ENCODE assay signal across 2 cellular contexts in the genomic region with DNA sequence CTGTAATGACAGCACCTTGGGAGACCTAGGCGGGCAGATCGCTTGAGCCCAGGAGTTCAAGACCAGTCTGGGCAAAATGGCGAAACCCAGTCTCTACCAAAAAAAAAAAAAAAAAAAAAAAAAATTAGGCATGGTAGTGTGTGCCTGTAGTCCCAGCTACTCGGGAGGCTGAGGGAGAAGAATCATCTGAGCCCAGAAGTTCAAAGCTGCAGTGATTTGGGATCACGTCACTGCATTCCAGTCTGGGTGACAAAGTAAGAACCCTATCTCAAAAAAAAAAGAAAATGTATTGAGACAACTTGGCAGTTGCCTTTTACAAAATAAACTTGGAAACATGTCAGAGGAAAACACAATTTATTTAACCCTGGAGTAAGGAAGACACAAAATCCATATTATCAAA.
TF ChIP-seq lines count a peak whose summit lies in the region.

No MANE protein-coding gene starts in this region.

TF ChIP-seq in GM23338, 12 proteins besides CTCF, POLR2A, EP300 and RAD21 (continued from another document):
- TF ChIP-seq, protein P1, sequence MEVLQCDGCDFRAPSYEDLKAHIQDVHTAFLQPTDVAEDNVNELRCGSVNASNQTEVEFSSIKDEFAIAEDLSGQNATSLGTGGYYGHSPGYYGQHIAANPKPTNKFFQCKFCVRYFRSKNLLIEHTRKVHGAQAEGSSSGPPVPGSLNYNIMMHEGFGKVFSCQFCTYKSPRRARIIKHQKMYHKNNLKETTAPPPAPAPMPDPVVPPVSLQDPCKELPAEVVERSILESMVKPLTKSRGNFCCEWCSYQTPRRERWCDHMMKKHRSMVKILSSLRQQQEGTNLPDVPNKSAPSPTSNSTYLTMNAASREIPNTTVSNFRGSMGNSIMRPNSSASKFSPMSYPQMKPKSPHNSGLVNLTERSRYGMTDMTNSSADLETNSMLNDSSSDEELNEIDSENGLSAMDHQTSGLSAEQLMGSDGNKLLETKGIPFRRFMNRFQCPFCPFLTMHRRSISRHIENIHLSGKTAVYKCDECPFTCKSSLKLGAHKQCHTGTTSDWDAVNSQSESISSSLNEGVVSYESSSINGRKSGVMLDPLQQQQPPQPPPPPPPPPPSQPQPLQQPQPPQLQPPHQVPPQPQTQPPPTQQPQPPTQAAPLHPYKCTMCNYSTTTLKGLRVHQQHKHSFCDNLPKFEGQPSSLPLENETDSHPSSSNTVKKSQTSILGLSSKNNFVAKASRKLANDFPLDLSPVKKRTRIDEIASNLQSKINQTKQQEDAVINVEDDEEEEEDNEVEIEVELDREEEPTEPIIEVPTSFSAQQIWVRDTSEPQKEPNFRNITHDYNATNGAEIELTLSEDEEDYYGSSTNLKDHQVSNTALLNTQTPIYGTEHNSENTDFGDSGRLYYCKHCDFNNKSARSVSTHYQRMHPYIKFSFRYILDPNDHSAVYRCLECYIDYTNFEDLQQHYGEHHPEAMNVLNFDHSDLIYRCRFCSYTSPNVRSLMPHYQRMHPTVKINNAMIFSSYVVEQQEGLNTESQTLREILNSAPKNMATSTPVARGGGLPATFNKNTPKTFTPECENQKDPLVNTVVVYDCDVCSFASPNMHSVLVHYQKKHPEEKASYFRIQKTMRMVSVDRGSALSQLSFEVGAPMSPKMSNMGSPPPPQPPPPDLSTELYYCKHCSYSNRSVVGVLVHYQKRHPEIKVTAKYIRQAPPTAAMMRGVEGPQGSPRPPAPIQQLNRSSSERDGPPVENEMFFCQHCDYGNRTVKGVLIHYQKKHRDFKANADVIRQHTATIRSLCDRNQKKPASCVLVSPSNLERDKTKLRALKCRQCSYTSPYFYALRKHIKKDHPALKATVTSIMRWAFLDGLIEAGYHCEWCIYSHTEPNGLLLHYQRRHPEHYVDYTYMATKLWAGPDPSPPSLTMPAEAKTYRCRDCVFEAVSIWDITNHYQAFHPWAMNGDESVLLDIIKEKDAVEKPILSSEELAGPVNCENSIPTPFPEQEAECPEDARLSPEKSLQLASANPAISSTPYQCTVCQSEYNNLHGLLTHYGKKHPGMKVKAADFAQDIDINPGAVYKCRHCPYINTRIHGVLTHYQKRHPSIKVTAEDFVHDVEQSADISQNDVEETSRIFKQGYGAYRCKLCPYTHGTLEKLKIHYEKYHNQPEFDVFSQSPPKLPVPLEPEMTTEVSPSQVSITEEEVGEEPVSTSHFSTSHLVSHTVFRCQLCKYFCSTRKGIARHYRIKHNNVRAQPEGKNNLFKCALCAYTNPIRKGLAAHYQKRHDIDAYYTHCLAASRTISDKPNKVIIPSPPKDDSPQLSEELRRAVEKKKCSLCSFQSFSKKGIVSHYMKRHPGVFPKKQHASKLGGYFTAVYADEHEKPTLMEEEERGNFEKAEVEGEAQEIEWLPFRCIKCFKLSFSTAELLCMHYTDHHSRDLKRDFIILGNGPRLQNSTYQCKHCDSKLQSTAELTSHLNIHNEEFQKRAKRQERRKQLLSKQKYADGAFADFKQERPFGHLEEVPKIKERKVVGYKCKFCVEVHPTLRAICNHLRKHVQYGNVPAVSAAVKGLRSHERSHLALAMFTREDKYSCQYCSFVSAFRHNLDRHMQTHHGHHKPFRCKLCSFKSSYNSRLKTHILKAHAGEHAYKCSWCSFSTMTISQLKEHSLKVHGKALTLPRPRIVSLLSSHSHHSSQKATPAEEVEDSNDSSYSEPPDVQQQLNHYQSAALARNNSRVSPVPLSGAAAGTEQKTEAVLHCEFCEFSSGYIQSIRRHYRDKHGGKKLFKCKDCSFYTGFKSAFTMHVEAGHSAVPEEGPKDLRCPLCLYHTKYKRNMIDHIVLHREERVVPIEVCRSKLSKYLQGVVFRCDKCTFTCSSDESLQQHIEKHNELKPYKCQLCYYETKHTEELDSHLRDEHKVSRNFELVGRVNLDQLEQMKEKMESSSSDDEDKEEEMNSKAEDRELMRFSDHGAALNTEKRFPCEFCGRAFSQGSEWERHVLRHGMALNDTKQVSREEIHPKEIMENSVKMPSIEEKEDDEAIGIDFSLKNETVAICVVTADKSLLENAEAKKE (CRISPR knock-in tag; IDR thresholded peaks at IDR 0.05): no peak
- TF ChIP-seq CREB1 (CRISPR knock-in tag; IDR thresholded peaks at IDR 0.05; ENCODE audit: low read depth): no peak
- no peak for TF ChIP-seq ETS1 (IDR thresholded peaks at IDR 0.05)
- no peak for TF ChIP-seq EZH2 (IDR thresholded peaks at IDR 0.05; ENCODE audit: low read depth, unreplicated experiment)
- no peak for TF ChIP-seq POLR2AphosphoS5 (IDR thresholded peaks at IDR 0.05; ENCODE audit: low read depth)
- TF ChIP-seq, protein P2, sequence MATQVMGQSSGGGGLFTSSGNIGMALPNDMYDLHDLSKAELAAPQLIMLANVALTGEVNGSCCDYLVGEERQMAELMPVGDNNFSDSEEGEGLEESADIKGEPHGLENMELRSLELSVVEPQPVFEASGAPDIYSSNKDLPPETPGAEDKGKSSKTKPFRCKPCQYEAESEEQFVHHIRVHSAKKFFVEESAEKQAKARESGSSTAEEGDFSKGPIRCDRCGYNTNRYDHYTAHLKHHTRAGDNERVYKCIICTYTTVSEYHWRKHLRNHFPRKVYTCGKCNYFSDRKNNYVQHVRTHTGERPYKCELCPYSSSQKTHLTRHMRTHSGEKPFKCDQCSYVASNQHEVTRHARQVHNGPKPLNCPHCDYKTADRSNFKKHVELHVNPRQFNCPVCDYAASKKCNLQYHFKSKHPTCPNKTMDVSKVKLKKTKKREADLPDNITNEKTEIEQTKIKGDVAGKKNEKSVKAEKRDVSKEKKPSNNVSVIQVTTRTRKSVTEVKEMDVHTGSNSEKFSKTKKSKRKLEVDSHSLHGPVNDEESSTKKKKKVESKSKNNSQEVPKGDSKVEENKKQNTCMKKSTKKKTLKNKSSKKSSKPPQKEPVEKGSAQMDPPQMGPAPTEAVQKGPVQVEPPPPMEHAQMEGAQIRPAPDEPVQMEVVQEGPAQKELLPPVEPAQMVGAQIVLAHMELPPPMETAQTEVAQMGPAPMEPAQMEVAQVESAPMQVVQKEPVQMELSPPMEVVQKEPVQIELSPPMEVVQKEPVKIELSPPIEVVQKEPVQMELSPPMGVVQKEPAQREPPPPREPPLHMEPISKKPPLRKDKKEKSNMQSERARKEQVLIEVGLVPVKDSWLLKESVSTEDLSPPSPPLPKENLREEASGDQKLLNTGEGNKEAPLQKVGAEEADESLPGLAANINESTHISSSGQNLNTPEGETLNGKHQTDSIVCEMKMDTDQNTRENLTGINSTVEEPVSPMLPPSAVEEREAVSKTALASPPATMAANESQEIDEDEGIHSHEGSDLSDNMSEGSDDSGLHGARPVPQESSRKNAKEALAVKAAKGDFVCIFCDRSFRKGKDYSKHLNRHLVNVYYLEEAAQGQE (IDR thresholded peaks at IDR 0.05; ENCODE audit: unreplicated experiment): no peak
- TF ChIP-seq ZNF114 (CRISPR knock-in tag; IDR thresholded peaks at IDR 0.05): no peak

TF ChIP-seq in WTC11, 78 proteins besides CTCF, POLR2A, EP300 and RAD21 (continued from another document):
- TF ChIP-seq, protein P3, sequence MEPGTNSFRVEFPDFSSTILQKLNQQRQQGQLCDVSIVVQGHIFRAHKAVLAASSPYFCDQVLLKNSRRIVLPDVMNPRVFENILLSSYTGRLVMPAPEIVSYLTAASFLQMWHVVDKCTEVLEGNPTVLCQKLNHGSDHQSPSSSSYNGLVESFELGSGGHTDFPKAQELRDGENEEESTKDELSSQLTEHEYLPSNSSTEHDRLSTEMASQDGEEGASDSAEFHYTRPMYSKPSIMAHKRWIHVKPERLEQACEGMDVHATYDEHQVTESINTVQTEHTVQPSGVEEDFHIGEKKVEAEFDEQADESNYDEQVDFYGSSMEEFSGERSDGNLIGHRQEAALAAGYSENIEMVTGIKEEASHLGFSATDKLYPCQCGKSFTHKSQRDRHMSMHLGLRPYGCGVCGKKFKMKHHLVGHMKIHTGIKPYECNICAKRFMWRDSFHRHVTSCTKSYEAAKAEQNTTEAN (CRISPR knock-in tag; IDR thresholded peaks at IDR 0.05): no peak
- TF ChIP-seq ZNF281 (CRISPR knock-in tag; IDR thresholded peaks at IDR 0.05): no peak
- no peak for TF ChIP-seq TCF7 (CRISPR knock-in tag; IDR thresholded peaks at IDR 0.05; ENCODE audit: low read depth)
- no peak for TF ChIP-seq ZNF263 (CRISPR knock-in tag; IDR thresholded peaks at IDR 0.05; ENCODE audit: low read depth)
- TF ChIP-seq ATF1 (CRISPR knock-in tag; IDR thresholded peaks at IDR 0.05): no peak
- no peak for TF ChIP-seq AR (CRISPR knock-in tag; IDR thresholded peaks at IDR 0.05)
- TF ChIP-seq ZNF423 (CRISPR knock-in tag; IDR thresholded peaks at IDR 0.05): no peak
- no peak for TF ChIP-seq CBFB (CRISPR knock-in tag; IDR thresholded peaks at IDR 0.05; ENCODE audit: low read depth)
- TF ChIP-seq SOX15 (CRISPR knock-in tag; IDR thresholded peaks at IDR 0.05): no peak
- TF ChIP-seq NFE2L1 (CRISPR knock-in tag; IDR thresholded peaks at IDR 0.05): no peak
- no peak for TF ChIP-seq ZNF317 (CRISPR knock-in tag; IDR thresholded peaks at IDR 0.05; ENCODE audit: borderline replicate concordance, low read depth)
- no peak for TF ChIP-seq CDX4 (CRISPR knock-in tag; IDR thresholded peaks at IDR 0.05; ENCODE audit: borderline replicate concordance)
- TF ChIP-seq KAT7 (CRISPR knock-in tag; IDR thresholded peaks at IDR 0.05; ENCODE audit: borderline replicate concordance): no peak
- no peak for TF ChIP-seq FOXP1 (CRISPR knock-in tag; IDR thresholded peaks at IDR 0.05; ENCODE audit: borderline replicate concordance)
- no peak for TF ChIP-seq FOXJ3 (CRISPR knock-in tag; IDR thresholded peaks at IDR 0.05; ENCODE audit: borderline replicate concordance)
- no peak for TF ChIP-seq CREB1 (CRISPR knock-in tag; IDR thresholded peaks at IDR 0.05)
- no peak for TF ChIP-seq ATF6 (CRISPR knock-in tag; IDR thresholded peaks at IDR 0.05)
- no peak for TF ChIP-seq JUN (CRISPR knock-in tag; IDR thresholded peaks at IDR 0.05)
